10 cellular contexts compared by ENCODE assay signal in the genomic region with DNA sequence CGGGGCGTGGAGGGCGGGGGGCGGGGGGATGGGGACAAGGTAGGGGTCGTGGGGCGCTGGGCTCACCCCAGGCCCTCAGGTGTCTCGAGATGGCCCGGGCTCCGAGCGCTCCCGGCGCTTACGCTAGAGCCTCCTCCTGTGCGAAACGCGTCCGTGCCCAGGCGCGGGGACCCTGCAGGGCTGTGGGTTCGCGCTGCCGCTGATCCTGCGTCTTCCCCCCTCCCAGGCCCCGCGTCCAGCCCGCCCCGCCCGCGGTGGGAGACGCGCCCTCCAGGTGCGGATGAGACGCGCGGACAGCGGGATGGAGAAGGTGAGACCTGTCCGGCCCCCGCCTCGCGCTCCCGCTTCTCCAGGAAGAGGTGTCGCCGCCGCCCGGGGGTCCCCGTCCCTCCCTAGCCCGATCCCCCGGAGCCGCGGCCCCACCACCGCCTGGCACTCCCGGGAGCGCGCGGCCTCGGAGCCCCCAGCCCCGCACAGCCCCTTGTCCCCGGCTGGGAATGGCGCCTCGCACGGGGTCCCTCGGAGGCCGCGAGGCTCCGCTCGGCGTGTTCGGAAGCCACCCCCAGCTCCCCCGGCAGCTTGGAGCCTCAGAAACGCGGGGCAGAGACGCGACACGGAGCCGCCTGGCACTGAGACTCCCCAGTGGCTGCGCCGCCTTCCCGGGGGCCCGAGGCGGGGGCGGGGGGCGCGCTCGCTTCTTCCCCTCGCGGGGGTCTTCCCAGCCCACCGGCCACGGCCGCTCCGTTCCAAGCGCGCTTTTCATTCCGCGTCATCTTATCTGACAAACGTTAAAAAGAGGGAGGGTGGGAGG. TPM values are rescaled to one million over a fixed set of nuclear protein-coding genes. Genes with fewer than 3 reads are reported as not detected.
DNase-seq lines count a peak whose midpoint lies in the region; ATAC-seq and TF ChIP-seq lines count a peak whose summit lies in the region.
"Had no signal": no experiment of that assay in that cellular context is flagged by ENCODE, and none has a peak within 500 bp of the region (broad histone marks: within the 10 kb centered on the region; RNA-seq: fewer than 3 reads in every experiment).

No MANE protein-coding gene starts in this region.

- H3K4me3 Mint-ChIP-seq in Calu3 (ENCODE audit: low read depth, unreplicated experiment): peak overlapping the region; percentile 24

- no peak for ATAC-seq in GM18517 (IDR thresholded peaks at IDR 0.05; ENCODE audit: unreplicated experiment)

- intact Hi-C loops in Calu3 (cut with micrococcal nuclease; ENCODE audit: unreplicated experiment): no loop called here

- CTCF ChIA-PET in Calu3 (lab: Charles Lee): no interaction called here

- DNase-seq in Calu3 (no peak), erythroblast (lab: John Stamatoyannopoulos, UW) (peak; percentile 45 to 55), HCEC 1CT (no peak), NCI-H510A (lab: John Stamatoyannopoulos, UW) (no peak), AG20443 (ENCODE audit: low spot score) (no peak)
- DNase-seq in activated CD4-positive, alpha-beta T cell treated with anti-CD3 and anti-CD28 coated beads for 4 hours: peak; percentile 49

- H3K4me3 ChIP-seq in neutrophil (ENCODE audit: low read depth in 1 of 2, low read length in 1 of 2): peak overlapping the region in 1 of 2 experiments; percentile 50
- H3K4me3 ChIP-seq: GM12878 had no signal

- H3K4me1 ChIP-seq in neutrophil (ENCODE audit: control insufficient read depth in 1 of 2, insufficient read depth in 1 of 2, low read depth in 1 of 2, low read length in 1 of 2): peaks cover 14 to 29% of the 10 kb centered on the region in 2 experiments

- H3K36me3 Mint-ChIP-seq in Calu3 (ENCODE audit: insufficient read depth, unreplicated experiment): peaks cover 18% of the 10 kb centered on the region

- TF ChIP-seq CTCF in Calu3 (IDR thresholded peaks at IDR 0.05; ENCODE audit: unreplicated experiment): no peak
- no peak for TF ChIP-seq CTCF in neutrophil (IDR thresholded peaks at IDR 0.05)

- TF ChIP-seq POLR2A in erythroblast (IDR thresholded peaks at IDR 0.05; ENCODE audit: low read length): no peak

- H3K4me1 Mint-ChIP-seq in Calu3 (ENCODE audit: low read depth, unreplicated experiment): no peaks in the 10 kb centered on the region

- no peaks in the 10 kb centered on the region for H3K36me3 ChIP-seq in neutrophil

- H3K9me3 Mint-ChIP-seq in Calu3 (ENCODE audit: low read depth, unreplicated experiment): peaks cover 9% of the 10 kb centered on the region

- H3K9me3 ChIP-seq in neutrophil: no peaks in the 10 kb centered on the region

- H3K27me3 Mint-ChIP-seq in Calu3 (ENCODE audit: unreplicated experiment): no peaks in the 10 kb centered on the region

- no TSS peak for BruUV-seq in Calu3 (replicated peaks; lab: Mats Ljungman, UMichigan)

- H3K27ac Mint-ChIP-seq in Calu3 (ENCODE audit: unreplicated experiment): no peak overlapping the region

- H3K27me3 ChIP-seq in neutrophil: peaks cover 3% of the 10 kb centered on the region

- H3K27ac ChIP-seq in neutrophil: peak overlapping the region; percentile 68
- H3K27ac ChIP-seq: VCaP had no signal

RNA-seq across cellular contexts. Expression of gene TOLLIP, which starts 27.6 kb away (rescaled TPM):
- 53.4 and 64.9 TPM in 2 replicates for total RNA-seq in Calu3 (2022)

RNA-seq across cellular contexts. Expression of gene BRSK2, which starts 52.7 kb away (rescaled TPM):
- 2.6 and 8.8 TPM in 2 replicates for total RNA-seq in Calu3 (2022)

Comparison
In these comparisons a context has a peak if more than half of its experiments do, and no peak if none do; other contexts are left out.
1. DNase-seq: peak in activated CD4-positive, alpha-beta T cell treated with anti-CD3 and anti-CD28 coated beads for 4 hours (2 of 2) and erythroblast (2 of 2); none in Calu3 (single experiment), HCEC 1CT (single experiment), NCI-H510A (single experiment) and AG20443 (single experiment).